In genomic region chr3:156981005-156981404, GRCh38 we compare ENCODE assay signal across 22 cellular contexts.
"Had no signal": no experiment of that assay in that cellular context is flagged by ENCODE, and none has a peak within 500 bp of the region (broad histone marks: within the 10 kb centered on the region; RNA-seq: fewer than 3 reads in every experiment).

No MANE protein-coding gene starts in this region.

- H3K4me2 ChIP-seq: neural progenitor cell, smooth muscle cell had no signal

- DNase-seq: cortex of kidney; dorsolateral prefrontal cortex; effector CD8-positive, alpha-beta T cell; foreskin keratinocyte; immature natural killer cell; left cardiac atrium; left ventricle myocardium inferior; lower lobe of right lung; midbrain; nucleus accumbens; ovary; right cardiac atrium; stimulated activated CD4-positive, alpha-beta T cell treated with anti-CD3 and anti-CD28 coated beads, Interleukin-4, amount 100 ng/mL, for 1 hour; stimulated activated CD8-positive, alpha-beta memory T cell treated with anti-CD3 and anti-CD28 coated beads, Interleukin-4, amount 100 ng/mL, for 48 hours; tibial artery; upper lobe of left lung; uterus had no signal

- H3K27me3 ChIP-seq: dorsolateral prefrontal cortex, foreskin keratinocyte, neural progenitor cell, ovary, tibial artery, upper lobe of left lung, uterus had no signal

- H3K4me1 ChIP-seq: foreskin keratinocyte, left ventricle myocardium inferior, lower lobe of right lung, tibial artery, upper lobe of left lung, uterus had no signal

- H3K27ac ChIP-seq: dorsolateral prefrontal cortex, foreskin keratinocyte, left ventricle myocardium inferior, lower lobe of right lung, neural progenitor cell, ovary, tibial artery, upper lobe of left lung, uterus had no signal

- H3K36me3 ChIP-seq: left ventricle myocardium inferior, lower lobe of right lung, neural progenitor cell, ovary, tibial artery, upper lobe of left lung, uterus had no signal

- H2AFZ ChIP-seq: neural progenitor cell had no signal

- H3K4me3 ChIP-seq: dorsolateral prefrontal cortex, left ventricle myocardium inferior, lower lobe of right lung, neural progenitor cell, ovary, smooth muscle cell, tibial artery, upper lobe of left lung, uterus had no signal

- ATAC-seq: foreskin keratinocyte; left cardiac atrium; lower lobe of right lung; natural killer cell treated with Interleukin-12 subunit alpha and Interleukin-12 subunit beta and Interleukin-15 and Interleukin-18, amount 100 ng/mL, for 72 hours; right cardiac atrium; stimulated activated effector memory CD8-positive, alpha-beta T cell treated with anti-CD3 and anti-CD28 coated beads, Interleukin-12 subunit alpha, Interleukin-12 subunit beta, amount 100 ng/mL, for 72 hours had no signal

- H3K9ac ChIP-seq: neural progenitor cell had no signal

- H3K9me3 ChIP-seq: lower lobe of right lung, ovary, tibial artery, upper lobe of left lung, uterus had no signal

- FAIRE-seq: keratinocyte had no signal
